In the genomic region with DNA sequence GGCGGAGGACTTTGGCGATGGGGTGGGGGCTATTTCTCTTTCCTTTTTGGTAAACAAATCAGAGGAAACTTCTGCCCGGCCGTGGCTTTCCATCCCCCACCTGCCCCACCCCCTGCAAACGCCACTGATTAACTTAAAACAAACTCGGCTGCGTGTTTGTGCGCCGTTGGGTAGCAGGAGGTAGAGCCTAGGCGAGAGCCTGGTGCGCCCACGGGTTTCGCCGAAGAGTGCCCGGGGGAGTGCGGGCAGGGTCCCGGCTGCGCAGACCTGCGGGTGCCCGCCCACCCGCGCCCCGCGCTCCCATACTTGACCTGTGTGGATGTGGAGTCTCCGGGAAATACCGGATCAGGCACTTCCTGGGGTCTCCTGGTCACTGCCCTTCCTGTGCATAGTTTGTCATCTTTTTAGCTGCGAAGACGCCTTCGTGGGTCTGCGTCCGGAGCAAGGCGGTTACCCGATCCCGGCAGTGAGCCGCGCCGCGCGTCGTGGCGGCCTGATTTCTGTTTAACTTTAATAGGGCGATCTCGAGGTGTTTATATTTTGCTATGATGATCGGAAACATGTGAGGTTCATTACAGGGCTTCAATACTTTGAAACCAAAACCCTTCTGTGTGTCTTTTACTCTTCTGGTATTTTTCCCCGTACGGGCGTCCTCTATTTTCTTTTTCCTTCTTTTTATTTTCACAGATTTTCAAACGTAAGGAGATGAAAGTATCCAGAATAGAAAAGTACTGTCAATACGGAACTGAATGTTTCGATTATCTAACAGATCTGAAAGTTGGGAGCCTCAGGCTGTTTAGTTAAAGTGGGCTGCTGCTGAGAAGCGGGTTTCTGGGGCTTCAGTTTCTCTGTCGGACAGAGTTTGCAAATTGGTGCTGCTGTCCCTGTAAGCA, we compare ENCODE assay signal across 7 cellular contexts. TPM values are rescaled to one million over a fixed set of nuclear protein-coding genes. Genes with fewer than 3 reads are reported as not detected.
DNase-seq lines count a peak whose midpoint lies in the region; ATAC-seq, FAIRE-seq and TF ChIP-seq lines count a peak whose summit lies in the region.

No MANE protein-coding gene starts in this region.

- no peak overlapping the region for H2AFZ ChIP-seq in HepG2 (ENCODE audit: low read length)

- TF ChIP-seq CTCF in HepG2 (CRISPR knock-in tag; IDR thresholded peaks at IDR 0.05): no peak

- WGBS in HepG2 (ENCODE audit: low lambda C conversion rate): 2% methylated on average over 20 of the region's 52 CpGs

- H3K9ac ChIP-seq in HepG2 (ENCODE audit: insufficient read depth, low read depth, low read length) (no peak overlapping the region), subcutaneous abdominal adipose tissue (ENCODE audit: low read length in 5 of 5) (peak overlapping the region in 4 of 5 donors; percentile 45 to 81 (median 63))

- no peaks in the 10 kb centered on the region for H3K9me3 ChIP-seq in HepG2 (ENCODE audit: low read length)
- no peaks in the 10 kb centered on the region for H3K9me3 ChIP-seq in subcutaneous abdominal adipose tissue (ENCODE audit: control insufficient read depth in 5 of 5, low read length in 5 of 5)

- H3K27ac ChIP-seq in HepG2 (ENCODE audit: extremely low read length, insufficient read depth, low read length) (no peak overlapping the region), subcutaneous abdominal adipose tissue (ENCODE audit: low read depth, low read length) (peak overlapping the region; percentile 76)

- TF ChIP-seq POLR2A in HepG2 (IDR thresholded peaks at IDR 0.05; ENCODE audit: insufficient read depth in 1 of 2, low read depth in 2 of 2, low read length in 2 of 2): no peak

- CTCF ChIA-PET in HepG2 (lab: Yijun Ruan, JAX; ENCODE audit: low intra/inter-chr PET ratio, low total read pairs): no interaction called here

- no peaks in the 10 kb centered on the region; the same call in 1 of the 2 replicates for H4K20me1 ChIP-seq in HepG2 (ENCODE audit: insufficient read depth, low read length)

- H3K27me3 ChIP-seq in HepG2 (ENCODE audit: control insufficient read depth in 1 of 2, insufficient read depth in 2 of 2, low read length in 2 of 2) (peaks cover 8 to 62% of the 10 kb centered on the region in 2 experiments), subcutaneous abdominal adipose tissue (ENCODE audit: control insufficient read depth in 5 of 5, insufficient read depth in 4 of 5, low read length in 5 of 5) (peaks cover 33 to 64% (median 54%) of the 10 kb centered on the region in 5 donors)

- intact Hi-C loops in HepG2 (cut with micrococcal nuclease; ENCODE audit: unreplicated experiment): loop anchor here (10.0 kb wide), 1 partner anchor 88 kb away; no protein-coding TSS in a partner anchor

- H3K4me3 ChIP-seq in HepG2 (replicated peaks in 1 of 3; ENCODE audit: insufficient read depth in 1 of 3, low read depth in 2 of 3, low read length in 3 of 3) (peak overlapping the region; percentile 45 to 60 (median 50); a peak in 4 of 6 replicates), subcutaneous abdominal adipose tissue (ENCODE audit: low read depth in 1 of 5, low read length in 5 of 5) (peak overlapping the region; percentile 49 to 75 (median 65))

- DNase-seq in KBM-7 (peak; percentile 37), astrocyte of the hippocampus (ENCODE audit: low read depth, low spot score) (peak; percentile 21), HepG2 (ENCODE audit: low spot score) (no peak), hippocampal formation (lab: John Stamatoyannopoulos, UW) (no peak)

- H3K79me2 ChIP-seq in HepG2 (ENCODE audit: insufficient read depth, low read length): no peaks in the 10 kb centered on the region

- POLR2A ChIA-PET in HepG2 (lab: Yijun Ruan, JAX): no interaction called here

- FAIRE-seq in HepG2 (lab: Jason Lieb, UNC): no peak

- no peak for TF ChIP-seq RAD21 in HepG2 (CRISPR knock-in tag; IDR thresholded peaks at IDR 0.05)

- no TSS peak for BruUV-seq in HepG2 (replicated peaks; lab: Mats Ljungman, UMichigan)

- in situ Hi-C loops in KBM-7 (cut with MboI; ENCODE audit: low pct_unique_long_range_greater_than_20kb, low sequenced_read_pairs) (no loop called here), HepG2 (cut with HindIII; ENCODE audit: extremely low pct_ligation_motif_present, low pct_unique_long_range_greater_than_20kb) (no loop called here)

- H3K4me1 ChIP-seq in HepG2 (ENCODE audit: insufficient read depth, low read length): peaks cover 47% of the 10 kb centered on the region
- peaks cover 0 to 42% (median 30%) of the 10 kb centered on the region in 5 donors for H3K4me1 ChIP-seq in subcutaneous abdominal adipose tissue (ENCODE audit: control insufficient read depth in 5 of 5, insufficient read depth in 5 of 5, low read length in 5 of 5)

- H3K4me2 ChIP-seq in HepG2 (ENCODE audit: low read depth, low read length): peak overlapping the region; percentile 84

- ATAC-seq in HepG2: peak; percentile 18
- no peak for ATAC-seq in GM18519 (IDR thresholded peaks at IDR 0.05; ENCODE audit: low FRiP score, unreplicated experiment)
- ATAC-seq in HG03095 (IDR thresholded peaks at IDR 0.05; ENCODE audit: unreplicated experiment): no peak

- no peaks in the 10 kb centered on the region for H3K36me3 ChIP-seq in HepG2 (replicated peaks in 1 of 2; ENCODE audit: control insufficient read depth in 1 of 2, insufficient read depth in 2 of 2, low read length in 2 of 2)
- H3K36me3 ChIP-seq in subcutaneous abdominal adipose tissue (ENCODE audit: control insufficient read depth in 5 of 5, insufficient read depth in 5 of 5, low read length in 5 of 5): no peaks in the 10 kb centered on the region

- TF ChIP-seq EP300 in HepG2 (IDR thresholded peaks at IDR 0.05; ENCODE audit: low read depth in 2 of 2, low read length in 2 of 2) (no peak), HepG2 (CRISPR knock-in tag; IDR thresholded peaks at IDR 0.05; ENCODE audit: borderline replicate concordance) (no peak)

TF ChIP-seq in HepG2, 621 proteins besides CTCF, POLR2A, EP300 and RAD21 (continues in another document):
- TF ChIP-seq EEA1 (CRISPR knock-in tag; IDR thresholded peaks at IDR 0.05; ENCODE audit: borderline replicate concordance) (no peak), NRL (CRISPR knock-in tag; IDR thresholded peaks at IDR 0.05; ENCODE audit: borderline replicate concordance) (no peak), ATF1 (CRISPR knock-in tag; IDR thresholded peaks at IDR 0.05) (no peak), FOXK2 (IDR thresholded peaks at IDR 0.05) (no peak), HDAC1 (CRISPR knock-in tag; IDR thresholded peaks at IDR 0.05) (peak; percentile 52; the same call in 1 of the 2 replicates), FOXP1 (IDR thresholded peaks at IDR 0.05) (no peak), FOXP1 (CRISPR knock-in tag; IDR thresholded peaks at IDR 0.05) (no peak), PRPF4 (IDR thresholded peaks at IDR 0.05; ENCODE audit: low read depth, low read length, poor library complexity, severe bottlenecking) (peak; percentile 89), KDM5B (CRISPR knock-in tag; IDR thresholded peaks at IDR 0.05; ENCODE audit: borderline replicate concordance) (peak; percentile 26; the same call in 1 of the 2 replicates), U2AF1 (optimal IDR thresholded peaks at IDR 0.05; ENCODE audit: low read depth, low read length) (no peak), NFYB (CRISPR knock-in tag; IDR thresholded peaks at IDR 0.05) (no peak), HNRNPL (IDR thresholded peaks at IDR 0.05; ENCODE audit: low read depth, low read length) (0 out of 2 replicates have a peak, but pooled peaks have one; percentile 41)
- TF ChIP-seq, protein P1, sequence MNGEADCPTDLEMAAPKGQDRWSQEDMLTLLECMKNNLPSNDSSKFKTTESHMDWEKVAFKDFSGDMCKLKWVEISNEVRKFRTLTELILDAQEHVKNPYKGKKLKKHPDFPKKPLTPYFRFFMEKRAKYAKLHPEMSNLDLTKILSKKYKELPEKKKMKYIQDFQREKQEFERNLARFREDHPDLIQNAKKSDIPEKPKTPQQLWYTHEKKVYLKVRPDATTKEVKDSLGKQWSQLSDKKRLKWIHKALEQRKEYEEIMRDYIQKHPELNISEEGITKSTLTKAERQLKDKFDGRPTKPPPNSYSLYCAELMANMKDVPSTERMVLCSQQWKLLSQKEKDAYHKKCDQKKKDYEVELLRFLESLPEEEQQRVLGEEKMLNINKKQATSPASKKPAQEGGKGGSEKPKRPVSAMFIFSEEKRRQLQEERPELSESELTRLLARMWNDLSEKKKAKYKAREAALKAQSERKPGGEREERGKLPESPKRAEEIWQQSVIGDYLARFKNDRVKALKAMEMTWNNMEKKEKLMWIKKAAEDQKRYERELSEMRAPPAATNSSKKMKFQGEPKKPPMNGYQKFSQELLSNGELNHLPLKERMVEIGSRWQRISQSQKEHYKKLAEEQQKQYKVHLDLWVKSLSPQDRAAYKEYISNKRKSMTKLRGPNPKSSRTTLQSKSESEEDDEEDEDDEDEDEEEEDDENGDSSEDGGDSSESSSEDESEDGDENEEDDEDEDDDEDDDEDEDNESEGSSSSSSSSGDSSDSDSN (CRISPR knock-in tag; IDR thresholded peaks at IDR 0.05): peak; percentile 27; the same call in 1 of the 2 replicates

RNA-seq across cellular contexts. Expression of a gene that starts 15.2 kb away (rescaled TPM):
- 2.8 and 2.9 TPM in 2 replicates for total RNA-seq in HepG2 (2016; rRNA removed; fragmentation: Illumina TruSeq; extraction: Trizol)
- 1.1 and 1.9 TPM in 2 replicates for total RNA-seq in HepG2 (2016; cell fraction: cytosol; rRNA removed; fragmentation: Illumina TruSeq; extraction: Trizol; ENCODE audit: low read depth)
- total RNA-seq in HepG2 (2016; cell fraction: insoluble cytoplasmic fraction; rRNA removed; fragmentation: Illumina TruSeq; extraction: Trizol): 2.4 and 4.2 TPM in 2 replicates
- total RNA-seq in HepG2 (2016; cell fraction: membrane; rRNA removed; fragmentation: Illumina TruSeq; extraction: Trizol): 1.6 TPM in 2 replicates
- total RNA-seq in HepG2 (2016; cell fraction: nucleus; rRNA removed; fragmentation: Illumina TruSeq; extraction: Trizol): 5.1 and 5.5 TPM in 2 replicates
- 0.12 and 0.24 TPM in 2 replicates for polyA plus RNA-seq in HepG2 (2011; rRNA removed)
- polyA plus RNA-seq in HepG2 (2011; cell fraction: cytosol; rRNA removed): 0.08 and 0.19 TPM in 2 replicates
- polyA plus RNA-seq in HepG2 (2011; cell fraction: nucleus; rRNA removed): 0.32 and 0.33 TPM in 2 replicates
- polyA plus RNA-seq in HepG2 (2012): 0.12 and 0.17 TPM in 2 replicates
- polyA plus RNA-seq in HepG2 (2016; cell fraction: cytosol; fragmentation: Illumina TruSeq; extraction: Trizol; ENCODE audit: low read depth): 0.09 and 0.17 TPM in 2 replicates
- 2.0 and 2.5 TPM in 2 replicates for polyA plus RNA-seq in HepG2 (2016; cell fraction: insoluble cytoplasmic fraction; fragmentation: Illumina TruSeq; extraction: Trizol; ENCODE audit: low read depth)
- polyA plus RNA-seq in HepG2 (2016; cell fraction: membrane; fragmentation: Illumina TruSeq; extraction: Trizol; ENCODE audit: low read depth): 0.42 and 0.54 TPM in 2 replicates
- 2.8 and 3.1 TPM in 2 replicates for polyA plus RNA-seq in HepG2 (2016; cell fraction: nucleus; fragmentation: Illumina TruSeq; extraction: Trizol; ENCODE audit: insufficient read depth, low read depth)
- 0.10 TPM in 1 of 2 replicates, not detected in the other for polyA minus RNA-seq in HepG2 (2011; rRNA and poly(A)+ RNA removed; ENCODE audit: low replicate concordance)
- polyA minus RNA-seq in HepG2 (2011; cell fraction: cytosol; rRNA and poly(A)+ RNA removed): 0.35 and 0.40 TPM in 2 replicates
- 0.99 and 1.4 TPM in 2 replicates for polyA minus RNA-seq in HepG2 (2011; cell fraction: nucleus; rRNA and poly(A)+ RNA removed)

Comparison
In these comparisons a context has a peak if more than half of its experiments do, and no peak if none do; other contexts are left out.
1. DNase-seq: peak in KBM-7 (single experiment) and astrocyte of the hippocampus (single experiment); none in HepG2 (single experiment) and hippocampal formation (0 of 2).